ENCODE assay signal across 29 cellular contexts in the genomic region with DNA sequence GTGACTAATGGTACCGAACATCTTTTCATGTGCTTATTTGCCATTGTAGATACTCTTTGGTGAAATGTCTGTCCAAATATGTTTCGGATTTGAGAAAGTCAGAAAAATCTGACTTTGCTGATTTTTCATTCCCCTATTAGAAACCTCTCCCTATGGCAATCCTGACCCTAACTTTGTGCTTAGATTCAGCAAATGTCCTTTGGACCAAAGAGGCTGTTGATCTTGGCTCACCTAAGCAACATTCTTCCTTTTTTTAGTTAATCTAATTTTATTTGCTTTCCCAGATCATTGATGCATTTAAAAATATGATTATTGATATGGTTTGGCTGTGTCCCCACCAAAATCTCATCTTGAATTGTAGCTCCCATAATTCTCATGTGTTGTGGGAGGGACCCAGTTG.
"Had no signal": no experiment of that assay in that cellular context is flagged by ENCODE, and none has a peak within 500 bp of the region (broad histone marks: within the 10 kb centered on the region; RNA-seq: fewer than 3 reads in every experiment).

No MANE protein-coding gene starts in this region.

- DNase-seq: stimulated activated CD4-positive, alpha-beta T cell treated with anti-CD3 and anti-CD28 coated beads, Interleukin-2, amount 100 ng/mL, for 48 hours; stimulated activated CD4-positive, alpha-beta T cell treated with anti-CD3 and anti-CD28 coated beads, Interleukin-4, amount 100 ng/mL, for 1 hour; stimulated activated CD4-positive, alpha-beta T cell treated with anti-CD3 and anti-CD28 coated beads, Interleukin-4, amount 100 ng/mL, for 24 hours; stimulated activated CD4-positive, alpha-beta T cell treated with anti-CD3 and anti-CD28 coated beads, Interleukin-4, amount 100 ng/mL, for 4 hours; stimulated activated CD8-positive, alpha-beta memory T cell treated with anti-CD3 and anti-CD28 coated beads, Interleukin-4, amount 100 ng/mL, for 48 hours; stimulated activated naive B cell treated with anti-CD40 and anti-IgM and Interleukin-4, amounts not matched to agents 10 μg/mL and 1 μg/mL and 100 μg/mL, for 72 hours; stimulated activated naive CD4-positive, alpha-beta T cell; stimulated activated naive CD4-positive, alpha-beta T cell treated with Interleukin-2 at 50 U/mL for 16 hours; stimulated activated naive CD8-positive, alpha-beta T cell treated with anti-CD3 and anti-CD28 coated beads, Interleukin-15, amount 100 ng/mL, for 72 hours; stimulated activated naive CD8-positive, alpha-beta T cell treated with anti-CD3 and anti-CD28 coated beads, Interleukin-15, Interleukin-2, amounts not matched to agents 100 U/mL and 50 U/mL, for 24 hours; stomach; substantia nigra; testis; thyroid gland; tibial artery; transverse colon; trophoblast cell; upper lobe of left lung; upper lobe of right lung; uterus had no signal

- H3K4me1 ChIP-seq: stomach, suprapubic skin, testis, thyroid gland, tibial artery, tibial nerve, transverse colon, upper lobe of right lung, uterus, vagina had no signal

- ATAC-seq: stimulated activated effector memory CD8-positive, alpha-beta T cell treated with anti-CD3 and anti-CD28 coated beads, Interleukin-12 subunit alpha, Interleukin-12 subunit beta, amount 100 ng/mL, for 72 hours; stimulated activated memory B cell treated with anti-CD40 and anti-IgM and Interleukin-4, amounts not matched to agents 10 μg/mL and 1 μg/mL and 100 μg/mL, for 72 hours; stimulated activated naive B cell treated with anti-CD40 and anti-IgM and Interleukin-4, amounts not matched to agents 10 μg/mL and 1 μg/mL and 100 μg/mL, for 72 hours; stimulated activated naive CD8-positive, alpha-beta T cell treated with anti-CD3 and anti-CD28 coated beads, Interleukin-15, amount 100 ng/mL, for 72 hours; stimulated activated naive CD8-positive, alpha-beta T cell treated with anti-CD3 and anti-CD28 coated beads, Interleukin-15, Interleukin-2, amounts not matched to agents 100 U/mL and 50 U/mL, for 24 hours; upper lobe of right lung had no signal

- H3K36me3 ChIP-seq: stomach, suprapubic skin, thoracic aorta, thyroid gland, tibial artery, tibial nerve, transverse colon, upper lobe of left lung, upper lobe of right lung, uterus, vagina had no signal

- H3K27me3 ChIP-seq: stomach, testis, thyroid gland, tibial nerve, upper lobe of left lung, uterus, vagina had no signal

- H3K4me3 ChIP-seq: stomach, suprapubic skin, testis, thoracic aorta, thyroid gland, tibial artery, tibial nerve, transverse colon, upper lobe of left lung, upper lobe of right lung, uterus, vagina had no signal

- H3K27me3 Mint-ChIP-seq: stimulated activated naive CD8-positive, alpha-beta T cell treated with anti-CD3 and anti-CD28 coated beads, Interleukin-15, Interleukin-2, amounts not matched to agents 100 ng/mL and 50 ng/mL, for 24 hours had no signal

- H3K27ac Mint-ChIP-seq: stimulated activated effector memory CD8-positive, alpha-beta T cell treated with anti-CD3 and anti-CD28 coated beads, Interleukin-12 subunit alpha, Interleukin-12 subunit beta, amount 100 ng/mL, for 72 hours; stimulated activated memory B cell treated with anti-CD40 and anti-IgM and Interleukin-4, amounts not matched to agents 10 μg/mL and 1 μg/mL and 100 μg/mL, for 72 hours; stimulated activated naive B cell treated with anti-CD40 and anti-IgM and Interleukin-4, amounts not matched to agents 10 μg/mL and 1 μg/mL and 100 μg/mL, for 72 hours; stimulated activated naive CD8-positive, alpha-beta T cell treated with anti-CD3 and anti-CD28 coated beads, Interleukin-15, amount 100 ng/mL, for 72 hours; stimulated activated naive CD8-positive, alpha-beta T cell treated with anti-CD3 and anti-CD28 coated beads, Interleukin-15, Interleukin-2, amounts not matched to agents 100 ng/mL and 50 ng/mL, for 24 hours; type B pancreatic cell had no signal

- H3K9me3 Mint-ChIP-seq: stimulated activated effector memory CD8-positive, alpha-beta T cell treated with anti-CD3 and anti-CD28 coated beads, Interleukin-12 subunit alpha, Interleukin-12 subunit beta, amount 100 ng/mL, for 72 hours had no signal

- FAIRE-seq: urothelium cell line had no signal

- H3K27ac ChIP-seq: stomach, suprapubic skin, testis, thoracic aorta, thyroid gland, tibial artery, tibial nerve, transverse colon, upper lobe of left lung, upper lobe of right lung, uterus, vagina had no signal

- H3K4me3 Mint-ChIP-seq: stimulated activated effector memory CD8-positive, alpha-beta T cell treated with anti-CD3 and anti-CD28 coated beads, Interleukin-12 subunit alpha, Interleukin-12 subunit beta, amount 100 ng/mL, for 72 hours; stimulated activated memory B cell treated with anti-CD40 and anti-IgM and Interleukin-4, amounts not matched to agents 10 μg/mL and 1 μg/mL and 100 μg/mL, for 72 hours; stimulated activated naive B cell treated with anti-CD40 and anti-IgM and Interleukin-4, amounts not matched to agents 10 μg/mL and 1 μg/mL and 100 μg/mL, for 72 hours; stimulated activated naive CD8-positive, alpha-beta T cell treated with anti-CD3 and anti-CD28 coated beads, Interleukin-15, amount 100 ng/mL, for 72 hours; stimulated activated naive CD8-positive, alpha-beta T cell treated with anti-CD3 and anti-CD28 coated beads, Interleukin-15, Interleukin-2, amounts not matched to agents 100 ng/mL and 50 ng/mL, for 24 hours; type B pancreatic cell had no signal

- H3K36me3 Mint-ChIP-seq: stimulated activated effector memory CD8-positive, alpha-beta T cell treated with anti-CD3 and anti-CD28 coated beads, Interleukin-12 subunit alpha, Interleukin-12 subunit beta, amount 100 ng/mL, for 72 hours; type B pancreatic cell had no signal

- H3K9me3 ChIP-seq: stomach, testis, thoracic aorta, thyroid gland, tibial artery, transverse colon, upper lobe of left lung, upper lobe of right lung, uterus, vagina had no signal
